ENCODE assay signal across 8 cellular contexts in the genomic region with DNA sequence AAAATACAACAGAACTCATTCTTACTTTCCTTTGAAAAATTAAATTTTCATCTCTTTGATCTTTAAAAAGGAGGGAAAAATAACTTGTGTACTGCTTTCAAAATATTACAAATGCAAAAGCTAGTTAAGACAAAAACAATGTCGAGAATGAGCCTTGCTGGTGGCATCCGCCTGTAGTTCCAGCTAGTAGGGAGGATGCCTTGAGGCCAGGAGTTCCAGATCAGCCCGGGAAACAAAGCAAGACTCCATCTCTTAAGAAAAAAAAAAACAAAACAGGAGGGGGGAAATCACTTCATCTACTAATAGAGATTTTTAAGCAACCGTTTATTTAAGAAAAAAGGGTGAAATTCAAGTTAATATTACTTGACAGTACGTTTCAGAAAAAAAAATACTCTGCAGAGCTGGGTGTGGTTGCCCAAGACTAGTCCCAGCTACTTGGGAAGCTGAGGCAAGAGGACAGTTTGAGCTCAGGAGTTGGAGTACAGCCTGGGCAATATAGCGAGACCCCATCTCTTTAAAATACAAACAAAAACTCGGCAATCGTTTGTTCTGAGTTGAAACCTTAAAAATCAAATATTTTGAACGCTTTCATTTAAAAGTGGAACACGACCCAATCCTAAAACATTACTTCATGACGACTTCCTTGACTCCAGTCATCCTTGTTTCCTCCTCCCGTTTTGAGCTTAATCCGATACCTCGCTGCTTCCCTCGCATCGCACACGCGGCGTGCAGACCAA. TPM values are rescaled to one million over a fixed set of nuclear protein-coding genes. Genes with fewer than 3 reads are reported as not detected.
A peak's percentile ranks its signal among the peaks of the same experiment; 100 is the strongest.
DNase-seq lines count a peak whose midpoint lies in the region; ATAC-seq and TF ChIP-seq lines count a peak whose summit lies in the region.

No MANE protein-coding gene starts in this region.

- no peaks in the 10 kb centered on the region for H3K27me3 ChIP-seq in MM.1S (replicated peaks; ENCODE audit: insufficient read depth, low read length)
- H3K27me3 ChIP-seq in effector memory CD4-positive, alpha-beta T cell (replicated peaks; ENCODE audit: control insufficient read depth, insufficient read depth, low read length, poor library complexity, severe bottlenecking) = no peaks in the 10 kb centered on the region
- no peaks in the 10 kb centered on the region for H3K27me3 ChIP-seq in neural progenitor cell

- no peak for TF ChIP-seq CTCF in MM.1S (IDR thresholded peaks at IDR 0.05; ENCODE audit: low read length)
- TF ChIP-seq CTCF in neural progenitor cell (IDR thresholded peaks at IDR 0.05) = no peak

- H3K4me2 ChIP-seq in MM.1S (ENCODE audit: low read depth, low read length) (peak overlapping the region; percentile 60), neural progenitor cell (peak overlapping the region; percentile 74)

- H3K27ac ChIP-seq in MM.1S (ENCODE audit: low read length) (peak overlapping the region; percentile 95; the same call in 1 of the 2 replicates), neural progenitor cell (no peak overlapping the region)
- H3K27ac ChIP-seq in effector memory CD4-positive, alpha-beta T cell (ENCODE audit: insufficient read depth, low read length, poor library complexity, severe bottlenecking) = peak overlapping the region; percentile 98

- peaks cover 7% of the 10 kb centered on the region for H3K4me1 ChIP-seq in MM.1S (ENCODE audit: low read length)
- H3K4me1 ChIP-seq in effector memory CD4-positive, alpha-beta T cell (ENCODE audit: control insufficient read depth, insufficient read depth, low read length, poor library complexity, severe bottlenecking) = no peaks in the 10 kb centered on the region
- H3K4me1 ChIP-seq in neural progenitor cell = peaks cover 22% of the 10 kb centered on the region

- no peaks in the 10 kb centered on the region for H3K9me2 ChIP-seq in MM.1S (replicated peaks; ENCODE audit: insufficient read depth, low read length)

- H3K36me3 Mint-ChIP-seq in neural progenitor cell = peaks cover 17% of the 10 kb centered on the region

- H3F3A ChIP-seq in MM.1S (ENCODE audit: insufficient read depth, low read length) = peaks cover 8% of the 10 kb centered on the region
- H3F3A ChIP-seq in neural progenitor cell (ENCODE audit: low read depth) = peaks cover 7% of the 10 kb centered on the region

- H3K9ac ChIP-seq in MM.1S (ENCODE audit: low read length) (peak overlapping the region; percentile 92), neural progenitor cell (peak overlapping the region; percentile 81)

- peaks cover 10% of the 10 kb centered on the region for H3K9me3 Mint-ChIP-seq in neural progenitor cell

- H3K9me3 ChIP-seq in MM.1S (replicated peaks; ENCODE audit: insufficient read depth, low read length) = no peaks in the 10 kb centered on the region
- H3K9me3 ChIP-seq in effector memory CD4-positive, alpha-beta T cell (ENCODE audit: control insufficient read depth, low read length) = no peaks in the 10 kb centered on the region
- no peaks in the 10 kb centered on the region for H3K9me3 ChIP-seq in neural progenitor cell (ENCODE audit: low read depth)

- peaks cover 55% of the 10 kb centered on the region for H3K79me2 ChIP-seq in MM.1S (ENCODE audit: low read length)
- peaks cover 56% of the 10 kb centered on the region for H3K79me2 ChIP-seq in neural progenitor cell (ENCODE audit: low read depth)

- DNase-seq in EH (ENCODE audit: low read depth) (peak; percentile 30), MM.1S (no peak), neural progenitor cell (ENCODE audit: low spot score) (peak; percentile 15), NCI-H1092 treated with DMSO at 0.1 percent for 48 hours (lab: John Stamatoyannopoulos, UW) (no peak), OCI-M2 (lab: John Stamatoyannopoulos, UW; ENCODE audit: unreplicated experiment) (no peak)
- DNase-seq in effector memory CD4-positive, alpha-beta T cell = no peak
- no peak for DNase-seq in activated CD8-positive, alpha-beta memory T cell treated with anti-CD3 and anti-CD28 coated beads for 24 hours

- peak overlapping the region; percentile 96 for H3K4me3 Mint-ChIP-seq in neural progenitor cell

- H4K20me1 ChIP-seq in MM.1S (ENCODE audit: insufficient read depth, low read length) (peaks cover 29% of the 10 kb centered on the region), neural progenitor cell (ENCODE audit: low read depth) (peaks cover 56% of the 10 kb centered on the region)

- H3K36me3 ChIP-seq in MM.1S (replicated peaks; ENCODE audit: insufficient read depth, low read length) (no peaks in the 10 kb centered on the region), neural progenitor cell (no peaks in the 10 kb centered on the region)
- H3K36me3 ChIP-seq in effector memory CD4-positive, alpha-beta T cell (ENCODE audit: control insufficient read depth, insufficient read depth, low read length) = no peaks in the 10 kb centered on the region

- peaks cover 3% of the 10 kb centered on the region for H3K27me3 Mint-ChIP-seq in neural progenitor cell (ENCODE audit: insufficient read depth, low read depth)

- H3K4me3 ChIP-seq in MM.1S (ENCODE audit: low read length) = peak overlapping the region; percentile 73
- H3K4me3 ChIP-seq in effector memory CD4-positive, alpha-beta T cell (ENCODE audit: insufficient read depth, low read depth, low read length, poor library complexity, severe bottlenecking) = peak overlapping the region; percentile 85
- peak overlapping the region; percentile 63 for H3K4me3 ChIP-seq in neural progenitor cell

- H3K27ac Mint-ChIP-seq in neural progenitor cell = peak overlapping the region; percentile 48

- H3K4me1 Mint-ChIP-seq in neural progenitor cell = peaks cover 22% of the 10 kb centered on the region

- H2AFZ ChIP-seq in MM.1S (ENCODE audit: low read length) = no peak overlapping the region
- H2AFZ ChIP-seq in neural progenitor cell (replicated peaks) = no peak overlapping the region

- no peak for ATAC-seq in HG02840 (IDR thresholded peaks at IDR 0.05; ENCODE audit: low FRiP score, unreplicated experiment)

RNA-seq across cellular contexts. Expression of a gene that starts 1.2 kb away (rescaled TPM):
- total RNA-seq in neural progenitor cell (ENCODE audit: low replicate concordance) = 36.9 and 37.1 TPM in 2 replicates

RNA-seq across cellular contexts. Expression of a gene that starts 50.5 kb away (rescaled TPM):
- 1.0 and 1.2 TPM in 2 replicates for total RNA-seq in neural progenitor cell (ENCODE audit: low replicate concordance)

RNA-seq across cellular contexts. Expression of a gene that starts 50.6 kb away (rescaled TPM):
- 2.2 and 3.2 TPM in 2 replicates for total RNA-seq in neural progenitor cell (ENCODE audit: low replicate concordance)

Comparison
In these comparisons a context has a peak if more than half of its experiments do, and no peak if none do; other contexts are left out.
1. DNase-seq: peak in EH (single experiment) and neural progenitor cell (single experiment); none in MM.1S (single experiment), effector memory CD4-positive, alpha-beta T cell (0 of 3), NCI-H1092 treated with DMSO at 0.1 percent for 48 hours (single experiment), activated CD8-positive, alpha-beta memory T cell treated with anti-CD3 and anti-CD28 coated beads for 24 hours (single experiment) and OCI-M2 (single experiment).
2. Peak in every context shown above with its lines, with median percentiles within 50 percentile points of each other: H3K4me3 ChIP-seq.